1 cellular context compared by ENCODE assay signal in genomic region chr5:60701317-60701988, GRCh38.
TF ChIP-seq lines count a peak whose summit lies in the region.

No MANE protein-coding gene starts in this region.

TF ChIP-seq in HepG2, 621 proteins besides CTCF, POLR2A, EP300 and RAD21 (continued from another document):
- TF ChIP-seq, protein P1, sequence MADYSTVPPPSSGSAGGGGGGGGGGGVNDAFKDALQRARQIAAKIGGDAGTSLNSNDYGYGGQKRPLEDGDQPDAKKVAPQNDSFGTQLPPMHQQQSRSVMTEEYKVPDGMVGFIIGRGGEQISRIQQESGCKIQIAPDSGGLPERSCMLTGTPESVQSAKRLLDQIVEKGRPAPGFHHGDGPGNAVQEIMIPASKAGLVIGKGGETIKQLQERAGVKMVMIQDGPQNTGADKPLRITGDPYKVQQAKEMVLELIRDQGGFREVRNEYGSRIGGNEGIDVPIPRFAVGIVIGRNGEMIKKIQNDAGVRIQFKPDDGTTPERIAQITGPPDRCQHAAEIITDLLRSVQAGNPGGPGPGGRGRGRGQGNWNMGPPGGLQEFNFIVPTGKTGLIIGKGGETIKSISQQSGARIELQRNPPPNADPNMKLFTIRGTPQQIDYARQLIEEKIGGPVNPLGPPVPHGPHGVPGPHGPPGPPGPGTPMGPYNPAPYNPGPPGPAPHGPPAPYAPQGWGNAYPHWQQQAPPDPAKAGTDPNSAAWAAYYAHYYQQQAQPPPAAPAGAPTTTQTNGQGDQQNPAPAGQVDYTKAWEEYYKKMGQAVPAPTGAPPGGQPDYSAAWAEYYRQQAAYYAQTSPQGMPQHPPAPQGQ (CRISPR knock-in tag; IDR thresholded peaks at IDR 0.05; ENCODE audit: borderline replicate concordance), result no peak
- TF ChIP-seq ZNF720 (CRISPR knock-in tag; IDR thresholded peaks at IDR 0.05) (no peak), JDP2 (CRISPR knock-in tag; IDR thresholded peaks at IDR 0.05; ENCODE audit: borderline replicate concordance) (no peak), KDM5B (CRISPR knock-in tag; IDR thresholded peaks at IDR 0.05; ENCODE audit: borderline replicate concordance) (no peak), SUZ12 (IDR thresholded peaks at IDR 0.05; ENCODE audit: low read depth, low read length) (no peak), BHLHE40 (IDR thresholded peaks at IDR 0.05; ENCODE audit: low read length) (no peak), IKZF4 (CRISPR knock-in tag; IDR thresholded peaks at IDR 0.05; ENCODE audit: borderline replicate concordance, low read depth, not compliant biosample characterization) (no peak), JARID2 (CRISPR knock-in tag; IDR thresholded peaks at IDR 0.05; ENCODE audit: insufficient replicate concordance) (no peak), ATF4 (CRISPR knock-in tag; IDR thresholded peaks at IDR 0.05) (no peak), KDM2A (CRISPR knock-in tag; IDR thresholded peaks at IDR 0.05; ENCODE audit: borderline replicate concordance, low read depth) (no peak), ZNF687 (CRISPR knock-in tag; IDR thresholded peaks at IDR 0.05) (no peak), ZNF839 (CRISPR knock-in tag; IDR thresholded peaks at IDR 0.05; ENCODE audit: borderline replicate concordance) (no peak), ZNF775 (CRISPR knock-in tag; IDR thresholded peaks at IDR 0.05; ENCODE audit: borderline replicate concordance) (no peak)
- TF ChIP-seq, protein P2, sequence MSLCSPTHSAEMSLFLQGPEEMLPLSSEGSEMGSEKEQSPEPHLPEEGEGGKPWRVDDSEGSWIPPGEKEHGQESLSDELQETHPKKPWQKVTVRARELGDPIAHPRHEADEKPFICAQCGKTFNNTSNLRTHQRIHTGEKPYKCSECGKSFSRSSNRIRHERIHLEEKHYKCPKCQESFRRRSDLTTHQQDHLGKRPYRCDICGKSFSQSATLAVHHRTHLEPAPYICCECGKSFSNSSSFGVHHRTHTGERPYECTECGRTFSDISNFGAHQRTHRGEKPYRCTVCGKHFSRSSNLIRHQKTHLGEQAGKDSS (CRISPR knock-in tag; IDR thresholded peaks at IDR 0.05; ENCODE audit: borderline replicate concordance, low read depth), result no peak
